1 cellular context compared by ENCODE assay signal in genomic region chrX:124651031-124651430, GRCh38.
TF ChIP-seq lines count a peak whose summit lies in the region.

No MANE protein-coding gene starts in this region.

TF ChIP-seq in GM23338, 12 proteins besides CTCF, POLR2A, EP300 and RAD21 (continued from another document):
- TF ChIP-seq REST (IDR thresholded peaks at IDR 0.05; ENCODE audit: unreplicated experiment) = no peak
